In genomic region chr7:77944183-77945182, GRCh38 we compare ENCODE assay signal across 1 cellular context.
A peak's percentile ranks its signal among the peaks of the same experiment; 100 is the strongest.
TF ChIP-seq lines count a peak whose summit lies in the region.

No MANE protein-coding gene starts in this region.

TF ChIP-seq in K562, 482 proteins besides CTCF, POLR2A, EP300 and RAD21 (continued from another document and continues in another):
- TF ChIP-seq DMBX1 (CRISPR knock-in tag; IDR thresholded peaks at IDR 0.05; ENCODE audit: borderline replicate concordance) (peak; percentile 34; the same call in 1 of the 2 replicates), GTF3C2 (IDR thresholded peaks at IDR 0.05; ENCODE audit: borderline replicate concordance, extremely low read depth, insufficient read length) (no peak), ZBTB17 (CRISPR knock-in tag; IDR thresholded peaks at IDR 0.05) (peak; percentile 16; the same call in 1 of the 2 replicates), MEF2A (IDR thresholded peaks at IDR 0.05; ENCODE audit: control insufficient read depth, low read depth, low read length) (no peak), ZNF76 (CRISPR knock-in tag; IDR thresholded peaks at IDR 0.05; ENCODE audit: borderline replicate concordance) (no peak), MLX (CRISPR knock-in tag; conservative IDR thresholded peaks at IDR 0.05) (no peak), HMGXB4 (CRISPR knock-in tag; IDR thresholded peaks at IDR 0.05) (no peak), POLR2AphosphoS2 (IDR thresholded peaks at IDR 0.05; ENCODE audit: low read length) (0 out of 2 replicates have a peak, but pooled peaks have one; percentile 18), RBFOX2 (IDR thresholded peaks at IDR 0.05; ENCODE audit: low read depth, low read length) (no peak), DNMT1 (IDR thresholded peaks at IDR 0.05) (no peak), ZNF408 (CRISPR knock-in tag; IDR thresholded peaks at IDR 0.05; ENCODE audit: low read depth) (no peak), TCF15 (CRISPR knock-in tag; IDR thresholded peaks at IDR 0.05) (no peak), HNRNPK (IDR thresholded peaks at IDR 0.05; ENCODE audit: low read depth, low read length, poor library complexity, severe bottlenecking) (no peak), POLR2AphosphoS5 (IDR thresholded peaks at IDR 0.05; ENCODE audit: control insufficient read depth, insufficient read depth, low read depth, low read length) (peak; percentile 49; the same call in 1 of the 2 replicates), TSC22D4 (tag; IDR thresholded peaks at IDR 0.05) (no peak), ARID3B (CRISPR knock-in tag; IDR thresholded peaks at IDR 0.05; ENCODE audit: borderline replicate concordance) (no peak), EP400 (IDR thresholded peaks at IDR 0.05) (peak; percentile 41; the same call in 1 of the 2 replicates), PTBP1 (IDR thresholded peaks at IDR 0.05; ENCODE audit: low read depth, low read length) (no peak), HINFP (tag; conservative IDR thresholded peaks at IDR 0.05; ENCODE audit: low read depth) (no peak), HIVEP1 (CRISPR knock-in tag; IDR thresholded peaks at IDR 0.05) (no peak), EGR1 (conservative IDR thresholded peaks at IDR 0.05) (no peak), ETS1 (conservative IDR thresholded peaks at IDR 0.05; ENCODE audit: control insufficient read depth, low read depth, low read length) (no peak), CC2D1A (IDR thresholded peaks at IDR 0.05) (peak; percentile 42; the same call in 1 of the 2 replicates), ARHGAP35 (IDR thresholded peaks at IDR 0.05; ENCODE audit: partially characterized antibody) (no peak), MIER1 (IDR thresholded peaks at IDR 0.05; ENCODE audit: low read depth) (no peak), ZC3H11A (IDR thresholded peaks at IDR 0.05; ENCODE audit: low read depth, low read length) (no peak), CCAR2 (IDR thresholded peaks at IDR 0.05; ENCODE audit: low read depth, low read length) (no peak), SAP30 (IDR thresholded peaks at IDR 0.05; ENCODE audit: borderline replicate concordance, insufficient read depth, low read depth, low read length, poor library complexity, severe bottlenecking) (no peak), KAT7 (CRISPR knock-in tag; IDR thresholded peaks at IDR 0.05; ENCODE audit: borderline replicate concordance) (no peak), XRCC5 (IDR thresholded peaks at IDR 0.05; ENCODE audit: low read depth, low read length) (no peak), NFXL1 (CRISPR knock-in tag; IDR thresholded peaks at IDR 0.05) (no peak), ZNF263 (CRISPR knock-in tag; IDR thresholded peaks at IDR 0.05; ENCODE audit: borderline replicate concordance) (no peak), TCF7L2 (IDR thresholded peaks at IDR 0.05; ENCODE audit: low read depth, low read length) (no peak), MXI1 (IDR thresholded peaks at IDR 0.05; ENCODE audit: low read depth, low read length) (no peak), RNF219 (CRISPR knock-in tag; IDR thresholded peaks at IDR 0.05) (no peak), EHMT2 (IDR thresholded peaks at IDR 0.05) (no peak), CLOCK (CRISPR knock-in tag; IDR thresholded peaks at IDR 0.05; ENCODE audit: borderline replicate concordance) (no peak), ZNF224 (CRISPR knock-in tag; IDR thresholded peaks at IDR 0.05) (no peak), ZNF695 (CRISPR knock-in tag; IDR thresholded peaks at IDR 0.05) (no peak), ZNF436 (CRISPR knock-in tag; IDR thresholded peaks at IDR 0.05) (no peak), PATZ1 (CRISPR knock-in tag; IDR thresholded peaks at IDR 0.05; ENCODE audit: borderline replicate concordance) (no peak), ZNF316 (IDR thresholded peaks at IDR 0.05) (no peak), WHSC1 (IDR thresholded peaks at IDR 0.05; ENCODE audit: low read length) (no peak), EZH2 (IDR thresholded peaks at IDR 0.05; ENCODE audit: borderline replicate concordance, low read depth, low read length) (no peak), SFPQ (IDR thresholded peaks at IDR 0.05; ENCODE audit: low read depth, low read length) (no peak), SREBF2 (CRISPR knock-in tag; IDR thresholded peaks at IDR 0.05) (no peak)
